ENCODE assay signal across 25 cellular contexts in genomic region chr15:25090073-25090733, GRCh38.
"Had no signal": no experiment of that assay in that cellular context is flagged by ENCODE, and none has a peak within 500 bp of the region (broad histone marks: within the 10 kb centered on the region; RNA-seq: fewer than 3 reads in every experiment).

No MANE protein-coding gene starts in this region.

- DNase-seq: activated CD4-positive, alpha-beta memory T cell treated with anti-CD3 and anti-CD28 coated beads, Interleukin-2, amount 10 ng/mL, durations not matched to agents 7 days and 5 days; activated CD4-positive, alpha-beta T cell treated with anti-CD3 and anti-CD28 coated beads, Interleukin-2, amount 10 ng/mL, durations not matched to agents 24 days and 14 days; activated naive CD4-positive, alpha-beta T cell; activated T-cell treated with anti-CD3 and anti-CD28 coated beads, Interleukin-2, amount 50 U/mL, for 24 hours; brain microvascular endothelial cell; colonic mucosa; foreskin melanocyte; left lung; midbrain; nephron progenitor cell; stimulated activated CD4-positive, alpha-beta T cell treated with anti-CD3 and anti-CD28 coated beads, Interleukin-12 subunit alpha, Interleukin-12 subunit beta, amount 100 ng/mL, for 4 hours; stimulated activated naive CD8-positive, alpha-beta T cell treated with anti-CD3 and anti-CD28 coated beads, Interleukin-15, amount 100 ng/mL, for 72 hours; T-cell; uterus had no signal

- H3K4me3 Mint-ChIP-seq: activated CD4-positive, alpha-beta memory T cell treated with anti-CD3 and anti-CD28 coated beads, Interleukin-2, amount 10 ng/mL, durations not matched to agents 7 days and 5 days; activated CD4-positive, alpha-beta T cell treated with anti-CD3 and anti-CD28 coated beads, Interleukin-2, amount 10 ng/mL, durations not matched to agents 24 days and 14 days; activated naive CD8-positive, alpha-beta T cell; activated T-cell treated with anti-CD3 and anti-CD28 coated beads, Interleukin-2, amount 50 U/mL, for 24 hours; central memory CD8-positive, alpha-beta T cell; nephron progenitor cell; stimulated activated effector memory CD8-positive, alpha-beta T cell treated with anti-CD3 and anti-CD28 coated beads, Interleukin-12 subunit alpha, Interleukin-12 subunit beta, amount 100 ng/mL, for 72 hours; stimulated activated naive CD8-positive, alpha-beta T cell treated with anti-CD3 and anti-CD28 coated beads, Interleukin-15, amount 100 ng/mL, for 72 hours; T-cell; T-helper 2 cell treated with Interferon-gamma antibody and Interleukin-4, amounts not matched to agents 5 μg/mL and 100 μg/mL, for 36 hours had no signal

- H3K4me1 ChIP-seq: adrenal gland, ascending aorta, colonic mucosa, left lung, suprapubic skin, tibial nerve, uterus had no signal

- ATAC-seq: activated CD4-positive, CD25-positive, alpha-beta regulatory T cell treated with anti-CD3 and anti-CD28 coated beads, Interleukin-2, amount 50 U/mL, for 24 hours; left lung; stimulated activated effector memory CD8-positive, alpha-beta T cell treated with anti-CD3 and anti-CD28 coated beads, Interleukin-12 subunit alpha, Interleukin-12 subunit beta, amount 100 ng/mL, for 72 hours; stimulated activated naive CD8-positive, alpha-beta T cell treated with anti-CD3 and anti-CD28 coated beads, Interleukin-15, amount 100 ng/mL, for 72 hours; T-cell had no signal

- H3K27ac ChIP-seq: adrenal gland, ascending aorta, brain microvascular endothelial cell, colonic mucosa, left lung, suprapubic skin, tibial nerve, uterus, VCaP had no signal

- H3K27me3 ChIP-seq: adrenal gland, ascending aorta, brain microvascular endothelial cell, colonic mucosa, left lung, suprapubic skin, tibial nerve, uterus had no signal

- H3K4me1 Mint-ChIP-seq: activated CD4-positive, alpha-beta memory T cell treated with anti-CD3 and anti-CD28 coated beads, Interleukin-2, amount 10 ng/mL, durations not matched to agents 7 days and 5 days; activated CD4-positive, alpha-beta T cell treated with anti-CD3 and anti-CD28 coated beads, Interleukin-2, amount 10 ng/mL, durations not matched to agents 24 days and 14 days; central memory CD8-positive, alpha-beta T cell; nephron progenitor cell; stimulated activated effector memory CD8-positive, alpha-beta T cell treated with anti-CD3 and anti-CD28 coated beads, Interleukin-12 subunit alpha, Interleukin-12 subunit beta, amount 100 ng/mL, for 72 hours; stimulated activated naive CD8-positive, alpha-beta T cell treated with anti-CD3 and anti-CD28 coated beads, Interleukin-15, amount 100 ng/mL, for 72 hours; T-cell had no signal

- H3K36me3 ChIP-seq: colonic mucosa, uterus had no signal

- H3K27ac Mint-ChIP-seq: activated CD4-positive, alpha-beta memory T cell treated with anti-CD3 and anti-CD28 coated beads, Interleukin-2, amount 10 ng/mL, durations not matched to agents 7 days and 5 days; activated CD4-positive, alpha-beta T cell treated with anti-CD3 and anti-CD28 coated beads, Interleukin-2, amount 10 ng/mL, durations not matched to agents 24 days and 14 days; activated naive CD8-positive, alpha-beta T cell; activated T-cell treated with anti-CD3 and anti-CD28 coated beads, Interleukin-2, amount 50 U/mL, for 24 hours; activated T-helper 2 cell treated with anti-CD3 and anti-CD28 coated beads, Interferon-gamma antibody, Interleukin-2, Interleukin-4, amounts not matched to agents 10 μg/mL and 5 μg/mL and 100 μg/mL, durations not matched to agents 14 hours and 24 hours and 36 hours; nephron progenitor cell; stimulated activated effector memory CD8-positive, alpha-beta T cell treated with anti-CD3 and anti-CD28 coated beads, Interleukin-12 subunit alpha, Interleukin-12 subunit beta, amount 100 ng/mL, for 72 hours; stimulated activated naive CD8-positive, alpha-beta T cell treated with anti-CD3 and anti-CD28 coated beads, Interleukin-15, amount 100 ng/mL, for 72 hours; T-cell; T-helper 2 cell treated with Interferon-gamma antibody and Interleukin-4, amounts not matched to agents 5 μg/mL and 100 μg/mL, for 36 hours had no signal

- H3K4me3 ChIP-seq: adrenal gland, ascending aorta, colonic mucosa, left lung, suprapubic skin, tibial nerve, uterus had no signal

- H3K27me3 Mint-ChIP-seq: activated CD4-positive, alpha-beta memory T cell treated with anti-CD3 and anti-CD28 coated beads, Interleukin-2, amount 10 ng/mL, durations not matched to agents 7 days and 5 days; activated CD4-positive, alpha-beta T cell treated with anti-CD3 and anti-CD28 coated beads, Interleukin-2, amount 10 ng/mL, durations not matched to agents 24 days and 14 days; activated naive CD8-positive, alpha-beta T cell; activated T-cell treated with anti-CD3 and anti-CD28 coated beads, Interleukin-2, amount 50 U/mL, for 24 hours; central memory CD8-positive, alpha-beta T cell; stimulated activated naive CD8-positive, alpha-beta T cell treated with anti-CD3 and anti-CD28 coated beads, Interleukin-15, amount 100 ng/mL, for 72 hours; T-cell had no signal
